ENCODE assay signal across 14 cellular contexts in the genomic region with DNA sequence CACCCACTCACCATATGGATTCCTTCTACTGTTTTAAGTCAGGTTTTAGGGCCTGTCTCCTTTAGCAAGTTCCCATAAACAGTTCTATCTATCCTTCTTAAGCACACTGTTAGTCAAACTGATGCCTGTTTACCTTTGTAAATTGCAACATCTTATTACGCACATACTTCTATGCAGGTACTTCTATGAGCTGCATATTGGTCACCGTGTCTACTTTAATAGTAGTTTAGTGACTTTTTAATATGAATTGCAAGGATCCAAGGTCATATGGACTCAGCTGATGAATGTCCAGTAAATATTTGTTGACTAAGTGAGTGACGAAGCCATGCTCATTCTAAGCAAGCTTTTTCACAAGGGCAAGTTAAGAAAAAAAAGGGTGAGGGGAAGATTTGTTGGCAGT.
DNase-seq lines count a peak whose midpoint lies in the region; ATAC-seq and TF ChIP-seq lines count a peak whose summit lies in the region.
"Had no signal": no experiment of that assay in that cellular context is flagged by ENCODE, and none has a peak within 500 bp of the region (broad histone marks: within the 10 kb centered on the region; RNA-seq: fewer than 3 reads in every experiment).

No MANE protein-coding gene starts in this region.

- H3K4me3 ChIP-seq in left lung (no peak overlapping the region), PC-9 (no peak overlapping the region)
- H3K4me3 ChIP-seq: BLaER1, GM12878 had no signal

- intact Hi-C loops in left lung (cut with DNase I) (no loop called here), PC-9 (cut with micrococcal nuclease; ENCODE audit: unreplicated experiment) (no loop called here)

- no peak for TF ChIP-seq CTCF in left lung (IDR thresholded peaks at IDR 0.05)
- no peak for TF ChIP-seq CTCF in nephron (IDR thresholded peaks at IDR 0.05; ENCODE audit: unreplicated experiment in 3 of 3)
- TF ChIP-seq CTCF in PC-9 (conservative IDR thresholded peaks at IDR 0.05) = no peak

- H3K36me3 Mint-ChIP-seq in nephron (ENCODE audit: low read depth) = no peaks in the 10 kb centered on the region
- H3K36me3 Mint-ChIP-seq in naive thymus-derived CD8-positive, alpha-beta T cell = peaks cover 0 to 24% (median 0%) of the 10 kb centered on the region in 3 donors

- H3K27ac Mint-ChIP-seq in nephron = peak overlapping the region in 2 of 3 experiments; percentile 8 to 34
- no peak overlapping the region for H3K27ac Mint-ChIP-seq in naive thymus-derived CD8-positive, alpha-beta T cell
- H3K27ac Mint-ChIP-seq: H9 had no signal

- H3K27me3 ChIP-seq in left lung (no peaks in the 10 kb centered on the region), PC-9 (ENCODE audit: insufficient read depth, low read depth) (no peaks in the 10 kb centered on the region)
- H3K27me3 ChIP-seq: BLaER1 had no signal

- no peak overlapping the region for H3K4me3 Mint-ChIP-seq in nephron
- H3K4me3 Mint-ChIP-seq in naive thymus-derived CD8-positive, alpha-beta T cell = no peak overlapping the region
- H3K4me3 Mint-ChIP-seq: H9 had no signal

- H3K9me3 ChIP-seq in left lung (peaks cover 0 to 43% of the 10 kb centered on the region in 2 donors), PC-9 (ENCODE audit: insufficient read depth, low read depth) (peaks cover 24% of the 10 kb centered on the region)

- no peaks in the 10 kb centered on the region for H4K20me1 ChIP-seq in PC-9 (ENCODE audit: insufficient read depth)
- H4K20me1 ChIP-seq: BLaER1 had no signal

- peak; percentile 76 for ATAC-seq in left lung
- no peak for ATAC-seq in naive thymus-derived CD8-positive, alpha-beta T cell
- ATAC-seq: GM12878 had no signal

- H3K27ac ChIP-seq in left lung = no peak overlapping the region
- H3K27ac ChIP-seq in PC-9 = no peak overlapping the region
- H3K27ac ChIP-seq: BLaER1 had no signal

- CTCF ChIA-PET in PC-9 (lab: Charles Lee) = no interaction called here

- H3K79me2 ChIP-seq in PC-9 (ENCODE audit: low read depth) = no peaks in the 10 kb centered on the region

- no peak overlapping the region for H3K4me2 ChIP-seq in PC-9
- H3K4me2 ChIP-seq: BLaER1 had no signal

- H3K4me1 ChIP-seq in left lung = no peaks in the 10 kb centered on the region
- H3K4me1 ChIP-seq in PC-9 (replicated peaks; ENCODE audit: insufficient read depth) = no peaks in the 10 kb centered on the region
- H3K4me1 ChIP-seq: BLaER1 had no signal

- H2AFZ ChIP-seq in PC-9 = no peak overlapping the region

- no peaks in the 10 kb centered on the region for H3K27me3 Mint-ChIP-seq in nephron (ENCODE audit: low read depth)
- H3K27me3 Mint-ChIP-seq in naive thymus-derived CD8-positive, alpha-beta T cell = peaks cover 0 to 5% (median 1%) of the 10 kb centered on the region in 5 donors

- no TSS peak for BruUV-seq in PC-9 (replicated peaks; lab: Mats Ljungman, UMichigan)

- peaks cover 4% of the 10 kb centered on the region for H3K4me1 Mint-ChIP-seq in nephron
- no peaks in the 10 kb centered on the region for H3K4me1 Mint-ChIP-seq in naive thymus-derived CD8-positive, alpha-beta T cell
- H3K4me1 Mint-ChIP-seq: H9 had no signal

- no peaks in the 10 kb centered on the region for H3K36me3 ChIP-seq in left lung
- H3K36me3 ChIP-seq in PC-9 (ENCODE audit: low read depth) = no peaks in the 10 kb centered on the region
- H3K36me3 ChIP-seq: BLaER1 had no signal

- POLR2A ChIA-PET in PC-9 (lab: Charles Lee; ENCODE audit: unreplicated experiment) = no interaction called here
- POLR2A ChIA-PET in naive thymus-derived CD8-positive, alpha-beta T cell (lab: Charles Lee) = no interaction called here

- DNase-seq in NCI-H510A treated with DMSO at 0.1 percent for 48 hours (lab: John Stamatoyannopoulos, UW) (peak; percentile 7), NCI-H510A (lab: John Stamatoyannopoulos, UW) (no peak), left lung (no peak), PC-9 (no peak), activated T-cell treated with anti-CD3 and anti-CD28 coated beads for 4 hours (no peak)
- DNase-seq in naive thymus-derived CD8-positive, alpha-beta T cell = no peak
- DNase-seq: 8988T, AML-193, DMS79, GOT3, H9 had no signal

- peaks cover 28% of the 10 kb centered on the region for H3K9me3 Mint-ChIP-seq in nephron
- peaks cover 0 to 47% (median 29%) of the 10 kb centered on the region in 9 donors for H3K9me3 Mint-ChIP-seq in naive thymus-derived CD8-positive, alpha-beta T cell

- no peaks in the 10 kb centered on the region for H3F3A ChIP-seq in PC-9 (ENCODE audit: insufficient read depth, low read depth)

- no peaks in the 10 kb centered on the region for H3K9me2 ChIP-seq in PC-9 (ENCODE audit: insufficient read depth)

Comparison
In these comparisons a context has a peak if more than half of its experiments do, and no peak if none do; other contexts are left out.
1. H3K27ac Mint-ChIP-seq: peak in nephron (2 of 3); none in naive thymus-derived CD8-positive, alpha-beta T cell (0 of 10).